Comparison of ENCODE assay signal across 20 cellular contexts in the genomic region with DNA sequence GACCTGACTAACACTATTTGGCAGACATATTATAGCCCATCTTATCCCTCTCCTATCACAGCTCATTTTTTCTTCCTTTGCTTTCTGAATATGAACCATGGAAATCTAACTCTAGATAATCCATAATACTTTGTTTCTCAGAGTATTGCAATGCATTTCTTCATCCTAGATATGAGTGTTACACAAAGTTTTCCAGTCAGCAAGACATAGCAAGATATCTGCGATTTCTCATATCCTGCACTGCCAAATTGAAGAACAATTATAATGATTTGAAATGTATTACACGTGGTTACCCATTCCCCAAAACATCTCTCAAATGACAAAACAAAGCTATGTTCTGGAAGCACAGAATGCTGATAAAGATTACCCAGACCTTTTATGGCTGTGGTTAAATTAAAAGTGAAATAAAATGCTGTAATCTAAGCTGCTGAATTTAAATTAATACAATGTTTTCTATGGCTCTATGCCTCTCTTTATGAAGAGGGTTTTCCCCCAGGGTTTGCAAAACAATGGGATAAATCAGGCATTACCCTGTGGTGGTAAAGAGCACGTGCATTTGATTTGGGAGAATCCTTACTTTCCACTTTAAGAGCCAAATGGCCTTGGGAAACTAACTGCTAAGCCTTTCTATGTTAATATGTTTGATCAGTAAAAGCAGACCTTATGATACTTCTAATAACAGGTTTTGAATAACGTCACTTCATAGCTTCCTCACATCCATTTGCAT.
"Had no signal": no experiment of that assay in that cellular context is flagged by ENCODE, and none has a peak within 500 bp of the region (broad histone marks: within the 10 kb centered on the region; RNA-seq: fewer than 3 reads in every experiment).

No MANE protein-coding gene starts in this region.

- DNase-seq: activated CD4-positive, alpha-beta T cell treated with anti-CD3 and anti-CD28 coated beads for 1 hour; activated CD4-positive, alpha-beta T cell treated with anti-CD3 and anti-CD28 coated beads, Interleukin-2, amount 50 U/mL, for 48 hours; activated naive CD4-positive, alpha-beta T cell treated with anti-CD3 and anti-CD28 coated beads, Interleukin-2, amount 50 U/mL, for 16 hours; adrenal gland; esophagus squamous epithelium; gastrocnemius medialis; heart left ventricle; immature natural killer cell; midbrain; right cardiac atrium; stimulated activated CD4-positive, alpha-beta T cell treated with anti-CD3 and anti-CD28 coated beads, Interleukin-4, amount 100 ng/mL, for 4 hours; stimulated activated CD8-positive, alpha-beta memory T cell treated with anti-CD3 and anti-CD28 coated beads, Interleukin-4, amount 100 ng/mL, for 48 hours; stimulated activated naive CD8-positive, alpha-beta T cell treated with anti-CD3 and anti-CD28 coated beads, Interleukin-15, Interleukin-2, amounts not matched to agents 100 U/mL and 50 U/mL, for 24 hours; T-cell; T1000 had no signal

- H3K27ac Mint-ChIP-seq: activated T-helper 2 cell treated with anti-CD3 and anti-CD28 coated beads, Interferon-gamma antibody, Interleukin-2, Interleukin-4, amounts not matched to agents 10 μg/mL and 5 μg/mL and 100 μg/mL, durations not matched to agents 14 hours and 24 hours and 36 hours; immature natural killer cell; T-cell; type B pancreatic cell had no signal

- H3K9me3 Mint-ChIP-seq: type B pancreatic cell had no signal

- H3K36me3 ChIP-seq: adrenal gland, esophagus squamous epithelium, gastrocnemius medialis, heart left ventricle, prostate gland had no signal

- H3K4me1 ChIP-seq: adrenal gland, esophagus squamous epithelium, gastrocnemius medialis, prostate gland had no signal

- H3K4me3 Mint-ChIP-seq: immature natural killer cell, T-cell, type B pancreatic cell had no signal

- H3K27me3 Mint-ChIP-seq: T-cell, type B pancreatic cell had no signal

- H3K9me3 ChIP-seq: adrenal gland, esophagus squamous epithelium, gastrocnemius medialis, prostate gland had no signal

- H3K27ac ChIP-seq: adrenal gland, esophagus squamous epithelium, gastrocnemius medialis, heart left ventricle, prostate gland, skin epidermis had no signal

- H3K27me3 ChIP-seq: adrenal gland, esophagus squamous epithelium, gastrocnemius medialis, heart left ventricle had no signal

- H3K36me3 Mint-ChIP-seq: immature natural killer cell, T-cell, type B pancreatic cell had no signal

- H3K4me1 Mint-ChIP-seq: immature natural killer cell, T-cell had no signal

- H3K4me3 ChIP-seq: adrenal gland, esophagus squamous epithelium, gastrocnemius medialis, heart left ventricle, lung, prostate gland, skin epidermis had no signal
